Comparison of ENCODE assay signal across 23 cellular contexts in the genomic region with DNA sequence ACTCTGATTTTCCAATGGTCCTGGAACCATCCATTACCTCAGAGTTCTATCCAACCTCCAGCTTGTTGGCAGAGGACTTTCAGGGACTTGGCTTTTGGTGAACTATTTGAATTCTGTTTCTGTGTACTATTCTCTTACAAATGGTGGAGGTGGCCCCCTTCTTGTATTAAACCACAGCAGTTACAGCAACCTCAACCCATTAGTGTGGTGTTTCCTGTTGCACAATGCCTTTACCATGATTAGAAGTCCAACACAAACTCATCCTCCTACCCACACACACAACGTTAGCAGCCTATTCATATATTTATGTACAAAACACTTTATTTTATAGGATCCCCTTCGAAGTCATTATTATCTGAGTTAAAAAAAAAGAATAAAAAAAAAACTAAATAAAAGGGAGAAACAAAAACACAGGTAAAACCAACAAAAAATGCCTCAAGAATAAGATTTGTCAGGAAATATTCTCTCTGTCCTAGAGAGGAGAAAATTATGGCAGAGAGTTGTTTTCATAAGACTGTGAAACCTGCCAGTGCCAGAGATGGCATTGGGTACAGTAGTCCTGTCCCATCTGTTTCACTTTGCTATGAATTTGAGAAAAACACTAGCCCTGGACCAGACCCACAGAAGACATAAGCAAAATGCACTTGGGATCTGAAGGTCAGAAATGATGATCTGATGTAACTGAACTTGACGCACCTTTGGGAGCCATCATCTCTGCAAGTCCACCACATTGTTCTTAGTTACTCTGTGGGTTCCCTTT.
"Had no signal": no experiment of that assay in that cellular context is flagged by ENCODE, and none has a peak within 500 bp of the region (broad histone marks: within the 10 kb centered on the region; RNA-seq: fewer than 3 reads in every experiment).

No MANE protein-coding gene starts in this region.

- H3K27ac ChIP-seq: hepatocyte, left lung, prostate gland, transverse colon, VCaP had no signal

- H3K9me3 ChIP-seq: left lung, prostate gland, transverse colon had no signal

- H3K4me1 ChIP-seq: left lung, prostate gland, transverse colon had no signal

- H3K36me3 ChIP-seq: left lung, prostate gland, transverse colon had no signal

- DNase-seq: activated CD4-positive, alpha-beta T cell treated with anti-CD3 and anti-CD28 coated beads, Interleukin-2, amount 10 ng/mL, durations not matched to agents 24 days and 14 days; activated CD8-positive, alpha-beta memory T cell treated with anti-CD3 and anti-CD28 coated beads, Interleukin-2, amount 10 ng/mL, durations not matched to agents 7 days and 5 days; activated CD8-positive, alpha-beta T cell treated with anti-CD3 and anti-CD28 coated beads for 36 hours; activated gamma-delta T cell; activated naive CD4-positive, alpha-beta T cell treated with anti-CD3 and anti-CD28 coated beads, Interleukin-2, amount 50 U/mL, for 16 hours; activated naive CD8-positive, alpha-beta T cell treated with anti-CD3 and anti-CD28 coated beads, Interleukin-2, amount 50 U/mL, for 24 hours; activated T-cell treated with anti-CD3 and anti-CD28 coated beads for 4 hours; anterior cingulate cortex; effector memory CD4-positive, alpha-beta T cell; foreskin melanocyte; immature natural killer cell; kidney glomerular epithelial cell; left lung; mammary epithelial cell; midbrain; natural killer cell; stimulated activated CD4-positive, alpha-beta T cell treated with anti-CD3 and anti-CD28 coated beads, Interleukin-2, amount 100 ng/mL, for 24 hours; transverse colon had no signal

- H3K4me3 ChIP-seq: hepatocyte, left lung, prostate gland, transverse colon had no signal

- ATAC-seq: activated CD4-positive, CD25-positive, alpha-beta regulatory T cell treated with anti-CD3 and anti-CD28 coated beads, Interleukin-2, amount 50 U/mL, for 24 hours; activated CD8-positive, alpha-beta memory T cell treated with anti-CD3 and anti-CD28 coated beads, Interleukin-2, amount 10 ng/mL, durations not matched to agents 7 days and 5 days; activated CD8-positive, alpha-beta T cell treated with anti-CD3 and anti-CD28 coated beads for 36 hours; activated naive CD8-positive, alpha-beta T cell treated with anti-CD3 and anti-CD28 coated beads, Interleukin-2, amount 50 U/mL, for 24 hours; left lung; natural killer cell; stimulated activated memory B cell treated with anti-CD40 and anti-IgM and Interleukin-4, amounts not matched to agents 10 μg/mL and 1 μg/mL and 100 μg/mL, for 72 hours had no signal

- H3K27me3 ChIP-seq: hepatocyte, left lung, transverse colon had no signal
